23 cellular contexts compared by ENCODE assay signal in genomic region chr15:38872732-38873131, GRCh38.
DNase-seq lines count a peak whose midpoint lies in the region; ATAC-seq and TF ChIP-seq lines count a peak whose summit lies in the region.
"Had no signal": no experiment of that assay in that cellular context is flagged by ENCODE, and none has a peak within 500 bp of the region (broad histone marks: within the 10 kb centered on the region; RNA-seq: fewer than 3 reads in every experiment).

No MANE protein-coding gene starts in this region.

- no peak overlapping the region for H2BK5ac ChIP-seq in mesenchymal stem cell (ENCODE audit: low read depth, low read length, poor library complexity, severe bottlenecking)

- H3K79me1 ChIP-seq in mesenchymal stem cell (replicated peaks; ENCODE audit: low read length, poor library complexity, severe bottlenecking): no peaks in the 10 kb centered on the region

- H2BK120ac ChIP-seq in mesenchymal stem cell (ENCODE audit: low read depth, low read length): no peak overlapping the region

- H3K4me1 ChIP-seq in GM23338 (ENCODE audit: insufficient read depth): no peaks in the 10 kb centered on the region
- H3K4me1 ChIP-seq in adipocyte (ENCODE audit: control insufficient read depth, insufficient read depth, low read length): peaks cover 34% of the 10 kb centered on the region
- peaks cover 9% of the 10 kb centered on the region for H3K4me1 ChIP-seq in mesenchymal stem cell (ENCODE audit: control insufficient read depth, insufficient read depth, low read depth, low read length)
- H3K4me1 ChIP-seq: BLaER1 had no signal

- H3K4ac ChIP-seq in mesenchymal stem cell (ENCODE audit: low read depth in 1 of 2, low read length in 2 of 2): peak overlapping the region in 1 of 2 experiments; percentile 27

- H3K18ac ChIP-seq in mesenchymal stem cell (ENCODE audit: low read depth in 1 of 2, low read length in 2 of 2): peak overlapping the region in 1 of 2 experiments; percentile 35

- no peak overlapping the region for H2BK15ac ChIP-seq in mesenchymal stem cell (ENCODE audit: low read depth, poor library complexity, severe bottlenecking)

- H3K4me3 ChIP-seq in GM23338 (no peak overlapping the region), adipocyte (ENCODE audit: low read length) (no peak overlapping the region), mesenchymal stem cell (ENCODE audit: insufficient read depth in 1 of 2, low read depth in 1 of 2, low read length in 2 of 2) (no peak overlapping the region), WERI-Rb-1 (ENCODE audit: low read depth, low read length) (no peak overlapping the region)
- H3K4me3 ChIP-seq: BLaER1, MG63, SJSA1 had no signal

- H3K14ac ChIP-seq in mesenchymal stem cell (ENCODE audit: low read length in 2 of 2): no peak overlapping the region

- H3K79me2 ChIP-seq in GM23338 (replicated peaks; ENCODE audit: insufficient read depth): no peaks in the 10 kb centered on the region

- no peak overlapping the region for H3K27ac ChIP-seq in GM23338 (ENCODE audit: low read depth)
- H3K27ac ChIP-seq in mesenchymal stem cell (ENCODE audit: low read length, poor library complexity, severe bottlenecking): no peak overlapping the region
- no peak overlapping the region for H3K27ac ChIP-seq in WERI-Rb-1
- H3K27ac ChIP-seq: BLaER1, SJSA1 had no signal

- ATAC-seq in GM23338 (peak; percentile 87), HG03342 (IDR thresholded peaks at IDR 0.05; ENCODE audit: unreplicated experiment) (no peak)
- ATAC-seq in stimulated activated naive CD8-positive, alpha-beta T cell treated with anti-CD3 and anti-CD28 coated beads, Interleukin-15, amount 100 ng/mL, for 72 hours: no peak

- H3K4me3 Mint-ChIP-seq in GM23338: no peak overlapping the region
- H3K4me3 Mint-ChIP-seq in stimulated activated naive CD8-positive, alpha-beta T cell treated with anti-CD3 and anti-CD28 coated beads, Interleukin-15, amount 100 ng/mL, for 72 hours: no peak overlapping the region
- H3K4me3 Mint-ChIP-seq: CD4-positive, alpha-beta T cell had no signal

- H3K9me3 Mint-ChIP-seq in GM23338: peaks cover 9% of the 10 kb centered on the region; the same call in 2 of the 3 replicates
- H3K9me3 Mint-ChIP-seq in stimulated activated naive CD8-positive, alpha-beta T cell treated with anti-CD3 and anti-CD28 coated beads, Interleukin-15, amount 100 ng/mL, for 72 hours: peaks cover 0 to 6% of the 10 kb centered on the region in 2 donors
- H3K9me3 Mint-ChIP-seq: CD4-positive, alpha-beta T cell had no signal

- peak overlapping the region; percentile 28 for H2AK5ac ChIP-seq in mesenchymal stem cell (ENCODE audit: low read length, severe bottlenecking)

- H2AFZ ChIP-seq in GM23338 (no peak overlapping the region), mesenchymal stem cell (ENCODE audit: low read depth, low read length) (no peak overlapping the region)

- peaks cover 6% of the 10 kb centered on the region; the same call in 1 of the 3 replicates for H3K36me3 Mint-ChIP-seq in GM23338 (ENCODE audit: low read depth)

- DNase-seq in DMS53 (lab: John Stamatoyannopoulos, UW): peak; percentile 39
- DNase-seq in DMS53 treated with DMSO at 0.1 percent for 48 hours (lab: John Stamatoyannopoulos, UW; ENCODE audit: unreplicated experiment): no peak
- peak; percentile 44 for DNase-seq in GM23338 (ENCODE audit: low spot score)
- no peak for DNase-seq in adipocyte (ENCODE audit: low read depth)
- no peak for DNase-seq in mesenchymal stem cell
- DNase-seq in WERI-Rb-1: no peak
- no peak for DNase-seq in stimulated activated naive CD8-positive, alpha-beta T cell treated with anti-CD3 and anti-CD28 coated beads, Interleukin-15, amount 100 ng/mL, for 72 hours
- DNase-seq: 8988T; CD4-positive, alpha-beta T cell; COR-L47; DMS79; EL; GF-D8; KG1; MG63; NCI-H1694; NCI-H2029 treated with DMSO at 0.1 percent for 48 hours; NCI-H2227 treated with DMSO at 0.1 percent for 48 hours; Right ventricle myocardium superior; RPMI8226 had no signal

- no peaks in the 10 kb centered on the region for H3F3A ChIP-seq in GM23338 (replicated peaks; ENCODE audit: low read depth)

- peaks cover 10% of the 10 kb centered on the region; the same call in 1 of the 2 replicates for H3K9me2 ChIP-seq in GM23338 (ENCODE audit: insufficient read depth)

- H3K9ac ChIP-seq in adipocyte (ENCODE audit: low read length) (peak overlapping the region; percentile 59), mesenchymal stem cell (ENCODE audit: low read length) (no peak overlapping the region)
- H3K9ac ChIP-seq: BLaER1 had no signal

- 92% methylated on average over 4 of the region's 5 CpGs for WGBS in mesenchymal stem cell

- no peak overlapping the region for H3K23ac ChIP-seq in mesenchymal stem cell (ENCODE audit: low read length in 2 of 2)

- no peaks in the 10 kb centered on the region for H3K36me3 ChIP-seq in GM23338 (ENCODE audit: insufficient read depth)
- no peaks in the 10 kb centered on the region for H3K36me3 ChIP-seq in adipocyte (ENCODE audit: control insufficient read depth, insufficient read depth, low read length, severe bottlenecking)
- H3K36me3 ChIP-seq in mesenchymal stem cell (ENCODE audit: control insufficient read depth in 1 of 2, insufficient read depth in 2 of 2, low read depth in 1 of 2, low read length in 2 of 2): no peaks in the 10 kb centered on the region
- H3K36me3 ChIP-seq in WERI-Rb-1: no peaks in the 10 kb centered on the region
- H3K36me3 ChIP-seq: BLaER1, MG63, SJSA1 had no signal

- TF ChIP-seq CTCF in GM23338 (conservative IDR thresholded peaks at IDR 0.05; ENCODE audit: low read depth in 2 of 2): no peak
- no peak for TF ChIP-seq CTCF in WERI-Rb-1 (IDR thresholded peaks at IDR 0.05; ENCODE audit: low read depth, low read length)

- H4K20me1 ChIP-seq in GM23338 (replicated peaks; ENCODE audit: insufficient read depth): no peaks in the 10 kb centered on the region
- H4K20me1 ChIP-seq: BLaER1 had no signal

- H3K27me3 Mint-ChIP-seq in GM23338 (ENCODE audit: insufficient read depth, low read depth, poor library complexity): no peaks in the 10 kb centered on the region
- H3K27me3 Mint-ChIP-seq in stimulated activated naive CD8-positive, alpha-beta T cell treated with anti-CD3 and anti-CD28 coated beads, Interleukin-15, amount 100 ng/mL, for 72 hours: peaks cover 25% of the 10 kb centered on the region

- H3K4me2 ChIP-seq in GM23338 (no peak overlapping the region), mesenchymal stem cell (ENCODE audit: low read length, poor library complexity, severe bottlenecking) (no peak overlapping the region)
- H3K4me2 ChIP-seq: BLaER1 had no signal

- peak overlapping the region; percentile 6; the same call in 1 of the 2 replicates for H3K27ac Mint-ChIP-seq in GM23338
- peak overlapping the region in 1 of 2 donors; percentile 29 for H3K27ac Mint-ChIP-seq in stimulated activated naive CD8-positive, alpha-beta T cell treated with anti-CD3 and anti-CD28 coated beads, Interleukin-15, amount 100 ng/mL, for 72 hours
- H3K27ac Mint-ChIP-seq: CD4-positive, alpha-beta T cell had no signal

- H3K27me3 ChIP-seq in GM23338 (ENCODE audit: insufficient read depth) (no peaks in the 10 kb centered on the region), adipocyte (replicated peaks; ENCODE audit: control insufficient read depth, insufficient read depth, low read length) (no peaks in the 10 kb centered on the region), mesenchymal stem cell (ENCODE audit: control insufficient read depth in 1 of 2, insufficient read depth in 1 of 2, low read length in 2 of 2) (no peaks in the 10 kb centered on the region), WERI-Rb-1 (ENCODE audit: insufficient read depth, low read depth, severe bottlenecking) (no peaks in the 10 kb centered on the region)
- H3K27me3 ChIP-seq: BLaER1, MG63, SJSA1 had no signal

- H3K9me3 ChIP-seq in adipocyte (ENCODE audit: control insufficient read depth, low read length) (peaks cover 3% of the 10 kb centered on the region), mesenchymal stem cell (ENCODE audit: control insufficient read depth, low read length) (no peaks in the 10 kb centered on the region), WERI-Rb-1 (ENCODE audit: severe bottlenecking) (peaks cover 5% of the 10 kb centered on the region)
- H3K9me3 ChIP-seq: SJSA1 had no signal

- peak overlapping the region in 1 of 2 experiments; percentile 59 for H2BK12ac ChIP-seq in mesenchymal stem cell (ENCODE audit: low read length in 2 of 2)

- no peak overlapping the region for H4K8ac ChIP-seq in mesenchymal stem cell (ENCODE audit: low read length)

- peak overlapping the region; percentile 29 for H4K91ac ChIP-seq in mesenchymal stem cell (ENCODE audit: low read length)

- H3K4me1 Mint-ChIP-seq in GM23338: peaks cover 6% of the 10 kb centered on the region
- no peaks in the 10 kb centered on the region for H3K4me1 Mint-ChIP-seq in stimulated activated naive CD8-positive, alpha-beta T cell treated with anti-CD3 and anti-CD28 coated beads, Interleukin-15, amount 100 ng/mL, for 72 hours

TF ChIP-seq in GM23338, 12 proteins besides CTCF, POLR2A, EP300 and RAD21 (continues in another document):
- TF ChIP-seq JUNB (IDR thresholded peaks at IDR 0.05; ENCODE audit: unreplicated experiment): no peak
- TF ChIP-seq ZNF114 (CRISPR knock-in tag; IDR thresholded peaks at IDR 0.05): no peak
- TF ChIP-seq CREB1 (CRISPR knock-in tag; IDR thresholded peaks at IDR 0.05; ENCODE audit: low read depth): no peak
- no peak for TF ChIP-seq POLR2AphosphoS5 (IDR thresholded peaks at IDR 0.05; ENCODE audit: low read depth)
- no peak for TF ChIP-seq EZH2 (IDR thresholded peaks at IDR 0.05; ENCODE audit: low read depth, unreplicated experiment)
- TF ChIP-seq STAT1 (IDR thresholded peaks at IDR 0.05; ENCODE audit: unreplicated experiment): no peak
- TF ChIP-seq ETS1 (IDR thresholded peaks at IDR 0.05): no peak
- TF ChIP-seq ZNF331 (CRISPR knock-in tag; IDR thresholded peaks at IDR 0.05; ENCODE audit: low read depth): no peak
- no peak for TF ChIP-seq EZH2phosphoT487 (IDR thresholded peaks at IDR 0.05; ENCODE audit: unreplicated experiment)

Comparison
In these comparisons a context has a peak if more than half of its experiments do, and no peak if none do; other contexts are left out.
1. DNase-seq: peak in DMS53 (single experiment) and GM23338 (single experiment); none in DMS53 treated with DMSO at 0.1 percent for 48 hours (single experiment), adipocyte (single experiment), mesenchymal stem cell (single experiment), WERI-Rb-1 (single experiment) and stimulated activated naive CD8-positive, alpha-beta T cell treated with anti-CD3 and anti-CD28 coated beads, Interleukin-15, amount 100 ng/mL, for 72 hours (0 of 2).